24 cellular contexts compared by ENCODE assay signal in the genomic region with DNA sequence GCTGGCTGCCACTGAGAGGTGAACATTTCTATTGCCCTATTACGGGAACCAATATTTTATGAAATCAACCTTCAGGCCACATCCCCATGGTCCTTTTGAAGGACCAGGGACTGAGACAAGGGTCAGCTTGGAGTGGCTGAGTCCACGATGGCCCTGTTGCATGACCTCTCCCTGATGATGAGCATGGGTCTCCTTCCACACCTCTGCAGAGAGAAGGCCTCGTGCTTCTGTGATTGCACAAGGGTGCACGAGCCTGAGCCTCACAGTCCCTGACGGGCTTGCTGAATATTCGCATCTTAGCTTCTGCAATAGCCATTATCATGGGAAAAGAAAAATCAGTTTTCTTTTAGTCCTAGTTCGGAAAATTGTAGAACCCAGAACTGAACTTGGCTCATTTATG.
"Had no signal": no experiment of that assay in that cellular context is flagged by ENCODE, and none has a peak within 500 bp of the region (broad histone marks: within the 10 kb centered on the region; RNA-seq: fewer than 3 reads in every experiment).

No MANE protein-coding gene starts in this region.

- H3K9me3 Mint-ChIP-seq: nephron; neural crest cell; stimulated activated memory B cell treated with anti-CD40 and anti-IgM and Interleukin-4, amounts not matched to agents 10 μg/mL and 1 μg/mL and 100 μg/mL, for 72 hours had no signal

- H3K4me3 Mint-ChIP-seq: immature natural killer cell; naive thymus-derived CD8-positive, alpha-beta T cell; nephron; neural crest cell; stimulated activated memory B cell treated with anti-CD40 and anti-IgM and Interleukin-4, amounts not matched to agents 10 μg/mL and 1 μg/mL and 100 μg/mL, for 72 hours; stimulated activated naive CD8-positive, alpha-beta T cell treated with anti-CD3 and anti-CD28 coated beads, Interleukin-15, amount 100 ng/mL, for 72 hours had no signal

- H3K27ac Mint-ChIP-seq: immature natural killer cell; naive thymus-derived CD8-positive, alpha-beta T cell; nephron; stimulated activated memory B cell treated with anti-CD40 and anti-IgM and Interleukin-4, amounts not matched to agents 10 μg/mL and 1 μg/mL and 100 μg/mL, for 72 hours; stimulated activated naive CD8-positive, alpha-beta T cell treated with anti-CD3 and anti-CD28 coated beads, Interleukin-15, amount 100 ng/mL, for 72 hours had no signal

- H3K9me3 ChIP-seq: left ventricle myocardium inferior, psoas muscle, right lobe of liver, upper lobe of left lung had no signal

- H3K27me3 ChIP-seq: right lobe of liver, tibial nerve, upper lobe of left lung had no signal

- ATAC-seq: naive thymus-derived CD8-positive, alpha-beta T cell; psoas muscle; right lobe of liver; stimulated activated memory B cell treated with anti-CD40 and anti-IgM and Interleukin-4, amounts not matched to agents 10 μg/mL and 1 μg/mL and 100 μg/mL, for 72 hours; stimulated activated naive CD8-positive, alpha-beta T cell treated with anti-CD3 and anti-CD28 coated beads, Interleukin-15, amount 100 ng/mL, for 72 hours had no signal

- H3K36me3 ChIP-seq: left ventricle myocardium inferior, right lobe of liver, tibial nerve, upper lobe of left lung had no signal

- H3K27me3 Mint-ChIP-seq: naive thymus-derived CD8-positive, alpha-beta T cell; stimulated activated memory B cell treated with anti-CD40 and anti-IgM and Interleukin-4, amounts not matched to agents 10 μg/mL and 1 μg/mL and 100 μg/mL, for 72 hours; stimulated activated naive CD8-positive, alpha-beta T cell treated with anti-CD3 and anti-CD28 coated beads, Interleukin-15, amount 100 ng/mL, for 72 hours had no signal

- H3K4me3 ChIP-seq: left ventricle myocardium inferior, lung, psoas muscle, right lobe of liver, smooth muscle cell, tibial nerve, upper lobe of left lung had no signal

- H3K36me3 Mint-ChIP-seq: immature natural killer cell; naive thymus-derived CD8-positive, alpha-beta T cell; stimulated activated memory B cell treated with anti-CD40 and anti-IgM and Interleukin-4, amounts not matched to agents 10 μg/mL and 1 μg/mL and 100 μg/mL, for 72 hours had no signal

- DNase-seq: hypothalamus; immature natural killer cell; left ventricle myocardium inferior; mesendoderm; midbrain; naive thymus-derived CD8-positive, alpha-beta T cell; nucleus accumbens; psoas muscle; right lobe of liver; stimulated activated CD4-positive, alpha-beta T cell treated with anti-CD3 and anti-CD28 coated beads, Interleukin-1b, Interleukin-23, amount 100 ng/mL, for 48 hours; stimulated activated CD4-positive, alpha-beta T cell treated with anti-CD3 and anti-CD28 coated beads, Interleukin-2, amount 100 ng/mL, for 48 hours; stimulated activated CD4-positive, alpha-beta T cell treated with anti-CD3 and anti-CD28 coated beads, Interleukin-4, amount 100 ng/mL, for 4 hours; stimulated activated CD8-positive, alpha-beta memory T cell treated with anti-CD3 and anti-CD28 coated beads, Interleukin-4, amount 100 ng/mL, for 48 hours; stimulated activated naive CD4-positive, alpha-beta T cell treated with Interleukin-2 at 50 U/mL for 16 hours; stimulated activated naive CD8-positive, alpha-beta T cell treated with anti-CD3 and anti-CD28 coated beads, Interleukin-15, amount 100 ng/mL, for 72 hours; substantia nigra; upper lobe of left lung had no signal

- H3K27ac ChIP-seq: left ventricle myocardium inferior, parathyroid adenoma, psoas muscle, right lobe of liver, tibial nerve, upper lobe of left lung had no signal

- H3K4me1 ChIP-seq: left ventricle myocardium inferior, parathyroid adenoma, psoas muscle, right lobe of liver, tibial nerve, upper lobe of left lung had no signal

- H3K4me1 Mint-ChIP-seq: immature natural killer cell; naive thymus-derived CD8-positive, alpha-beta T cell; nephron; neural crest cell; stimulated activated memory B cell treated with anti-CD40 and anti-IgM and Interleukin-4, amounts not matched to agents 10 μg/mL and 1 μg/mL and 100 μg/mL, for 72 hours; stimulated activated naive CD8-positive, alpha-beta T cell treated with anti-CD3 and anti-CD28 coated beads, Interleukin-15, amount 100 ng/mL, for 72 hours had no signal
